Comparison of ENCODE assay signal across 19 cellular contexts in the genomic region with DNA sequence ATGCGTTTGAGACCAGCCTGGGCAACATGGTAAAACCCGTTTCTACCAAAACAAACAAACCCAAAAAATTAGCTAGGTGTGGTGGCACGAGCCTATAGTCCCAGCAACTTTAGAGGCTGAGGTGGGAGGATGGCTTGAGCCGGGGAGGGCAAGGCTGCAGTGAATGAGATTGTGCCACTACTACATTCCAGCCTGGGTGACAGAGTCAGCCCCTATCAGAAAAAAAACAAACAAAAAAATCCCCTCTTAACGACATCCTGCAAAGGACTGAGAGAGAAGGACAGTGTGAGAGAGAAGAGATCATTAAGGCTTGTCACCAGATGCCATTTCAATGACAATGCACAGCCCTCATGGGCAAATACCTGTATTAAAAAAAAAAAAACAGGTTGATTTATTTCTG.
"Had no signal": no experiment of that assay in that cellular context is flagged by ENCODE, and none has a peak within 500 bp of the region (broad histone marks: within the 10 kb centered on the region; RNA-seq: fewer than 3 reads in every experiment).

No MANE protein-coding gene starts in this region.

- H3K4me1 ChIP-seq: uterus had no signal

- H3K4me1 Mint-ChIP-seq: activated CD4-positive, alpha-beta T cell treated with anti-CD3 and anti-CD28 coated beads, Interleukin-2, amount 10 ng/mL, durations not matched to agents 24 days and 14 days; activated T-helper 17 cell treated with anti-CD3 and anti-CD28 coated beads, Interleukin-2, amount 50 U/mL, for 72 hours; immature natural killer cell; stimulated activated naive B cell treated with anti-CD40 and anti-IgM and Interleukin-4, amounts not matched to agents 10 μg/mL and 1 μg/mL and 100 μg/mL, for 72 hours had no signal

- H3K9me3 ChIP-seq: uterus had no signal

- H3K36me3 Mint-ChIP-seq: brain; immature natural killer cell; stimulated activated naive B cell treated with anti-CD40 and anti-IgM and Interleukin-4, amounts not matched to agents 10 μg/mL and 1 μg/mL and 100 μg/mL, for 72 hours had no signal

- H3K36me3 ChIP-seq: uterus had no signal

- H3K9me3 Mint-ChIP-seq: activated CD4-positive, alpha-beta T cell treated with anti-CD3 and anti-CD28 coated beads, Interleukin-2, amount 10 ng/mL, durations not matched to agents 24 days and 14 days; activated CD8-positive, alpha-beta T cell treated with anti-CD3 and anti-CD28 coated beads for 36 hours; activated naive CD4-positive, alpha-beta T cell treated with anti-CD3 and anti-CD28 coated beads for 36 hours; activated T-helper 17 cell treated with anti-CD3 and anti-CD28 coated beads, Interleukin-2, amount 50 U/mL, for 72 hours; brain; immature natural killer cell; stimulated activated naive B cell treated with anti-CD40 and anti-IgM and Interleukin-4, amounts not matched to agents 10 μg/mL and 1 μg/mL and 100 μg/mL, for 72 hours had no signal

- DNase-seq: activated CD4-positive, alpha-beta T cell treated with anti-CD3 and anti-CD28 coated beads, Interleukin-2, amount 10 ng/mL, durations not matched to agents 24 days and 14 days; activated CD8-positive, alpha-beta T cell treated with anti-CD3 and anti-CD28 coated beads for 36 hours; activated naive CD4-positive, alpha-beta T cell treated with anti-CD3 and anti-CD28 coated beads for 36 hours; activated T-cell treated with anti-CD3 and anti-CD28 coated beads, Interleukin-2, amount 50 U/mL, for 1 hour; anterior cingulate cortex; caudate nucleus; erythroblast; foreskin melanocyte; glutamatergic neuron; hippocampal formation; immature natural killer cell; kidney glomerular epithelial cell; left ventricle myocardium superior; occipital lobe; posterior cingulate gyrus; stimulated activated naive B cell treated with anti-CD40 and anti-IgM and Interleukin-4, amounts not matched to agents 10 μg/mL and 1 μg/mL and 100 μg/mL, for 72 hours; uterus had no signal

- H3K27ac ChIP-seq: uterus had no signal

- H3K27me3 ChIP-seq: uterus had no signal

- H3K4me3 ChIP-seq: uterus had no signal

- H3K4me3 Mint-ChIP-seq: activated CD4-positive, alpha-beta T cell treated with anti-CD3 and anti-CD28 coated beads, Interleukin-2, amount 10 ng/mL, durations not matched to agents 24 days and 14 days; activated CD8-positive, alpha-beta T cell treated with anti-CD3 and anti-CD28 coated beads for 36 hours; activated naive CD4-positive, alpha-beta T cell treated with anti-CD3 and anti-CD28 coated beads for 36 hours; activated T-helper 17 cell treated with anti-CD3 and anti-CD28 coated beads, Interleukin-2, amount 50 U/mL, for 72 hours; brain; immature natural killer cell; stimulated activated naive B cell treated with anti-CD40 and anti-IgM and Interleukin-4, amounts not matched to agents 10 μg/mL and 1 μg/mL and 100 μg/mL, for 72 hours had no signal

- H3K27ac Mint-ChIP-seq: activated CD4-positive, alpha-beta T cell treated with anti-CD3 and anti-CD28 coated beads, Interleukin-2, amount 10 ng/mL, durations not matched to agents 24 days and 14 days; activated CD8-positive, alpha-beta T cell treated with anti-CD3 and anti-CD28 coated beads for 36 hours; activated naive CD4-positive, alpha-beta T cell treated with anti-CD3 and anti-CD28 coated beads for 36 hours; activated T-helper 17 cell treated with anti-CD3 and anti-CD28 coated beads, Interleukin-2, amount 50 U/mL, for 72 hours; brain; immature natural killer cell; stimulated activated naive B cell treated with anti-CD40 and anti-IgM and Interleukin-4, amounts not matched to agents 10 μg/mL and 1 μg/mL and 100 μg/mL, for 72 hours had no signal
